ENCODE assay signal across 9 cellular contexts in the genomic region with DNA sequence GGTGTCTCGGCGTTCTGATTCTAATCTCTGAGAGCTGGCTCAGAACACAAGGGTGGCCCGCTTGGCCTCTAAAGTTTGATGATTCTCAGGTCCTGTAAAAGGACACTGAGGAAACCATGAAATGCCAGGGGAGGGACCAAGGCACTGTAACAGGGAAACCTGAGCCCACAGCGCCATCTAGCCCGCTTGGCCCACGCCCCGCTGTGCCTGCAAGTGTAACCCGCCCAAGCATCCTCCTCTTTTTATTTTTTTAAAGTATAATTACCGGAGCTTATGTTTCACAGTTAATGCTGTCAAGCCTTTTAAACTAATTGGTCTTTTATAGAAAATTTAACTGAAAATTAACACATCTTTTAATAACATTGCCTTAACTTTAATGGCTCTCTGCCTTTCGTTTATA.
DNase-seq lines count a peak whose midpoint lies in the region; ATAC-seq and TF ChIP-seq lines count a peak whose summit lies in the region.
"Had no signal": no experiment of that assay in that cellular context is flagged by ENCODE, and none has a peak within 500 bp of the region (broad histone marks: within the 10 kb centered on the region; RNA-seq: fewer than 3 reads in every experiment).

No MANE protein-coding gene starts in this region.

- H3K27ac ChIP-seq in HEK293 (ENCODE audit: extremely low read depth, low read depth, low read length), result no peak overlapping the region

- H3K4me3 ChIP-seq in BE2C (ENCODE audit: low read depth, low read length), result no peak overlapping the region
- no peak overlapping the region for H3K4me3 ChIP-seq in HEK293 (ENCODE audit: low read depth, low read length)

- in situ Hi-C loops in SK-MEL-5 (cut with HindIII; ENCODE audit: low pct_unique_long_range_greater_than_20kb, low sequenced_read_pairs), result no loop called here

- no peaks in the 10 kb centered on the region for H3K27me3 ChIP-seq in BE2C

- TF ChIP-seq CTCF in BE2C (IDR thresholded peaks at IDR 0.05; ENCODE audit: low read depth, low read length) (peak; percentile 67), HEK293 (tag by site-specific recombination; IDR thresholded peaks at IDR 0.05) (no peak; the same call in 1 of the 2 replicates), GM20000 (IDR thresholded peaks at IDR 0.05; ENCODE audit: extremely low read depth, missing control alignments) (no peak)

- peaks cover 6% of the 10 kb centered on the region; the same call in 1 of the 2 replicates for H3K4me1 ChIP-seq in BE2C
- no peaks in the 10 kb centered on the region for H3K4me1 ChIP-seq in HEK293 (ENCODE audit: control insufficient read depth, insufficient read depth, low read length)

- CTCF ChIA-PET in HEK293 (lab: Yijun Ruan, JAX), result interaction anchor here (0.6 to 1.4 kb wide), 11 partner anchors 13 to 725 kb away, joined by 3 to 9 read pairs (median 4); no protein-coding TSS in a partner anchor

- H3K9me3 ChIP-seq in BE2C (no peaks in the 10 kb centered on the region), HEK293 (ENCODE audit: control insufficient read depth, insufficient read depth, low read depth, low read length) (no peaks in the 10 kb centered on the region)

- H3K36me3 ChIP-seq in BE2C (no peaks in the 10 kb centered on the region), HEK293 (ENCODE audit: control insufficient read depth in 2 of 2, insufficient read depth in 1 of 2, low read length in 2 of 2) (no peaks in the 10 kb centered on the region)

- DNase-seq in BE2C, result peak; percentile 66
- DNase-seq in SK-MEL-5 (ENCODE audit: low read depth, low spot score), result peak; percentile 51
- peak; percentile 76 for DNase-seq in iPS-NIHi11 (ENCODE audit: low spot score)
- no peak for DNase-seq in GM20000 (ENCODE audit: low spot score)
- DNase-seq: NCI-H2227 treated with DMSO at 0.1 percent for 48 hours had no signal

- no peak for ATAC-seq in HG03469 (IDR thresholded peaks at IDR 0.05; ENCODE audit: unreplicated experiment)
- ATAC-seq in GM21576 (IDR thresholded peaks at IDR 0.05; ENCODE audit: unreplicated experiment), result no peak
- no peak for ATAC-seq in HG03135 (IDR thresholded peaks at IDR 0.05; ENCODE audit: unreplicated experiment)

- POLR2A ChIA-PET in HEK293 (lab: Yijun Ruan, JAX), result no interaction called here

TF ChIP-seq in HEK293, 187 proteins besides CTCF, POLR2A, EP300 and RAD21 (continues in another document):
- TF ChIP-seq, protein P1, sequence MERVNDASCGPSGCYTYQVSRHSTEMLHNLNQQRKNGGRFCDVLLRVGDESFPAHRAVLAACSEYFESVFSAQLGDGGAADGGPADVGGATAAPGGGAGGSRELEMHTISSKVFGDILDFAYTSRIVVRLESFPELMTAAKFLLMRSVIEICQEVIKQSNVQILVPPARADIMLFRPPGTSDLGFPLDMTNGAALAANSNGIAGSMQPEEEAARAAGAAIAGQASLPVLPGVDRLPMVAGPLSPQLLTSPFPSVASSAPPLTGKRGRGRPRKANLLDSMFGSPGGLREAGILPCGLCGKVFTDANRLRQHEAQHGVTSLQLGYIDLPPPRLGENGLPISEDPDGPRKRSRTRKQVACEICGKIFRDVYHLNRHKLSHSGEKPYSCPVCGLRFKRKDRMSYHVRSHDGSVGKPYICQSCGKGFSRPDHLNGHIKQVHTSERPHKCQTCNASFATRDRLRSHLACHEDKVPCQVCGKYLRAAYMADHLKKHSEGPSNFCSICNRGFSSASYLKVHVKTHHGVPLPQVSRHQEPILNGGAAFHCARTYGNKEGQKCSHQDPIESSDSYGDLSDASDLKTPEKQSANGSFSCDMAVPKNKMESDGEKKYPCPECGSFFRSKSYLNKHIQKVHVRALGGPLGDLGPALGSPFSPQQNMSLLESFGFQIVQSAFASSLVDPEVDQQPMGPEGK (tag by site-specific recombination; IDR thresholded peaks at IDR 0.05), result peak; percentile 39; the same call in 1 of the 2 replicates
- TF ChIP-seq ZNF654 (tag by site-specific recombination; IDR thresholded peaks at IDR 0.05; ENCODE audit: low read depth) (peak; percentile 55), ZNF660 (tag by site-specific recombination; IDR thresholded peaks at IDR 0.05) (0 out of 2 replicates have a peak, but pooled peaks have one; percentile 25), ZNF561 (tag by site-specific recombination; IDR thresholded peaks at IDR 0.05; ENCODE audit: borderline replicate concordance) (peak; percentile 71; the same call in 1 of the 2 replicates), FEZF1 (tag by site-specific recombination; IDR thresholded peaks at IDR 0.05) (peak; percentile 25; the same call in 1 of the 2 replicates), GLIS1 (tag by site-specific recombination; IDR thresholded peaks at IDR 0.05) (0 out of 2 replicates have a peak, but pooled peaks have one; percentile 9), ZNF214 (tag by site-specific recombination; IDR thresholded peaks at IDR 0.05; ENCODE audit: borderline replicate concordance) (no peak), ZBTB8A (tag by site-specific recombination; IDR thresholded peaks at IDR 0.05) (peak; percentile 44; the same call in 1 of the 2 replicates), ZNF2 (tag by site-specific recombination; IDR thresholded peaks at IDR 0.05) (peak; percentile 70; the same call in 1 of the 2 replicates), KLF1 (tag by site-specific recombination; IDR thresholded peaks at IDR 0.05) (peak; percentile 58), ZBTB17 (tag by site-specific recombination; IDR thresholded peaks at IDR 0.05) (no peak)
- TF ChIP-seq, protein P2, sequence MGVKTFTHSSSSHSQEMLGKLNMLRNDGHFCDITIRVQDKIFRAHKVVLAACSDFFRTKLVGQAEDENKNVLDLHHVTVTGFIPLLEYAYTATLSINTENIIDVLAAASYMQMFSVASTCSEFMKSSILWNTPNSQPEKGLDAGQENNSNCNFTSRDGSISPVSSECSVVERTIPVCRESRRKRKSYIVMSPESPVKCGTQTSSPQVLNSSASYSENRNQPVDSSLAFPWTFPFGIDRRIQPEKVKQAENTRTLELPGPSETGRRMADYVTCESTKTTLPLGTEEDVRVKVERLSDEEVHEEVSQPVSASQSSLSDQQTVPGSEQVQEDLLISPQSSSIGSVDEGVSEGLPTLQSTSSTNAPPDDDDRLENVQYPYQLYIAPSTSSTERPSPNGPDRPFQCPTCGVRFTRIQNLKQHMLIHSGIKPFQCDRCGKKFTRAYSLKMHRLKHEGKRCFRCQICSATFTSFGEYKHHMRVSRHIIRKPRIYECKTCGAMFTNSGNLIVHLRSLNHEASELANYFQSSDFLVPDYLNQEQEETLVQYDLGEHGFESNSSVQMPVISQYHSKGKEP (tag by site-specific recombination; IDR thresholded peaks at IDR 0.05), result 0 out of 2 replicates have a peak, but pooled peaks have one; percentile 8
- TF ChIP-seq, protein P3, sequence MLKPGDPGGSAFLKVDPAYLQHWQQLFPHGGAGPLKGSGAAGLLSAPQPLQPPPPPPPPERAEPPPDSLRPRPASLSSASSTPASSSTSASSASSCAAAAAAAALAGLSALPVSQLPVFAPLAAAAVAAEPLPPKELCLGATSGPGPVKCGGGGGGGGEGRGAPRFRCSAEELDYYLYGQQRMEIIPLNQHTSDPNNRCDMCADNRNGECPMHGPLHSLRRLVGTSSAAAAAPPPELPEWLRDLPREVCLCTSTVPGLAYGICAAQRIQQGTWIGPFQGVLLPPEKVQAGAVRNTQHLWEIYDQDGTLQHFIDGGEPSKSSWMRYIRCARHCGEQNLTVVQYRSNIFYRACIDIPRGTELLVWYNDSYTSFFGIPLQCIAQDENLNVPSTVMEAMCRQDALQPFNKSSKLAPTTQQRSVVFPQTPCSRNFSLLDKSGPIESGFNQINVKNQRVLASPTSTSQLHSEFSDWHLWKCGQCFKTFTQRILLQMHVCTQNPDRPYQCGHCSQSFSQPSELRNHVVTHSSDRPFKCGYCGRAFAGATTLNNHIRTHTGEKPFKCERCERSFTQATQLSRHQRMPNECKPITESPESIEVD (tag by site-specific recombination; IDR thresholded peaks at IDR 0.05), result 0 out of 2 replicates have a peak, but pooled peaks have one; percentile 34
- TF ChIP-seq, protein P4, sequence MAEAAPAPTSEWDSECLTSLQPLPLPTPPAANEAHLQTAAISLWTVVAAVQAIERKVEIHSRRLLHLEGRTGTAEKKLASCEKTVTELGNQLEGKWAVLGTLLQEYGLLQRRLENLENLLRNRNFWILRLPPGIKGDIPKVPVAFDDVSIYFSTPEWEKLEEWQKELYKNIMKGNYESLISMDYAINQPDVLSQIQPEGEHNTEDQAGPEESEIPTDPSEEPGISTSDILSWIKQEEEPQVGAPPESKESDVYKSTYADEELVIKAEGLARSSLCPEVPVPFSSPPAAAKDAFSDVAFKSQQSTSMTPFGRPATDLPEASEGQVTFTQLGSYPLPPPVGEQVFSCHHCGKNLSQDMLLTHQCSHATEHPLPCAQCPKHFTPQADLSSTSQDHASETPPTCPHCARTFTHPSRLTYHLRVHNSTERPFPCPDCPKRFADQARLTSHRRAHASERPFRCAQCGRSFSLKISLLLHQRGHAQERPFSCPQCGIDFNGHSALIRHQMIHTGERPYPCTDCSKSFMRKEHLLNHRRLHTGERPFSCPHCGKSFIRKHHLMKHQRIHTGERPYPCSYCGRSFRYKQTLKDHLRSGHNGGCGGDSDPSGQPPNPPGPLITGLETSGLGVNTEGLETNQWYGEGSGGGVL (tag by site-specific recombination; IDR thresholded peaks at IDR 0.05), result no peak
